8 cellular contexts compared by ENCODE assay signal in the genomic region with DNA sequence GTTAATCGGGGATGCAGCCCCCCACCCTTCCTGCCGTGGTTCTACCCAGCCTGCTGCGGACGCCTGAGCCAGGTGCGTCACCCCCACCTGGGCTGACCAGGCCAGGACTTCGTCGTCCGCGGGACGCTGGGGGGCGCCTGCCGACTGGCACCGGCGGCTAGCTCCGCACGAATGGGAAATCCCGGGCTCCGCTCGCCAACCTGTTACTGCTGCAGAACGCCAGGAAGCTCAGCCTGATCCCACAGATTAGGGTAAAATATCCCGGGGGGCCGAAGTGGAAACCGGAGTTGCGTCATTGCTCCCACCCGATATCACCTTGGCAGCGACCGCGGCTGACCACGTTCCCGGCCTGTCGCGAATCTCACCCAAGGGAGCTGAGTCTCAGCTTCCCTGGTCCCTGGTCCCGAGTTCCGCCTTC. TPM values are rescaled to one million over a fixed set of nuclear protein-coding genes. Genes with fewer than 3 reads are reported as not detected.
DNase-seq lines count a peak whose midpoint lies in the region; ATAC-seq and TF ChIP-seq lines count a peak whose summit lies in the region.

No MANE protein-coding gene starts in this region.

- peak in 1 of 11 experiments; percentile 0 for TF ChIP-seq CTCF in spleen (IDR thresholded peaks at IDR 0.05 in 8 of 11, conservative IDR thresholded peaks at IDR 0.05 in 3 of 11)

- TF ChIP-seq POLR2A in spleen (IDR thresholded peaks at IDR 0.05), result no peak

- peak overlapping the region; percentile 60 for H3K4me3 ChIP-seq in Jurkat, Clone E6-1 (ENCODE audit: low read length)
- H3K4me3 ChIP-seq in adipocyte (ENCODE audit: low read length) (peak overlapping the region; percentile 89), iPS-18a (ENCODE audit: low read length) (peak overlapping the region; percentile 67), spleen (peak overlapping the region; percentile 47 to 77 (median 56))

- H3K9ac ChIP-seq in adipocyte (ENCODE audit: low read length) (peak overlapping the region; percentile 39), iPS-18a (ENCODE audit: low read length) (peak overlapping the region; percentile 41)

- H3K27ac ChIP-seq in iPS-18a (ENCODE audit: low read length), result no peak overlapping the region
- H3K27ac ChIP-seq in spleen, result peak overlapping the region in 6 of 8 donors; percentile 65 to 91 (median 77)

- H3K4me1 ChIP-seq in adipocyte (ENCODE audit: control insufficient read depth, insufficient read depth, low read length) (peaks cover 53% of the 10 kb centered on the region), iPS-18a (ENCODE audit: control insufficient read depth, low read depth, low read length) (no peaks in the 10 kb centered on the region), spleen (peaks cover 27 to 57% (median 51%) of the 10 kb centered on the region in 6 donors)

- WGBS in spleen, 5 donors, result 2 to 6% (median 4%) methylated on average over 17 to 34 of the region's 34 CpGs

- peak; percentile 10 for ATAC-seq in GM21360 (IDR thresholded peaks at IDR 0.05; ENCODE audit: unreplicated experiment)

- H3K27me3 ChIP-seq in adipocyte (replicated peaks; ENCODE audit: control insufficient read depth, insufficient read depth, low read length), result no peaks in the 10 kb centered on the region
- H3K27me3 ChIP-seq in iPS-18a (ENCODE audit: control insufficient read depth, insufficient read depth, low read length), result peaks cover 61% of the 10 kb centered on the region
- peaks cover 0 to 55% (median 4%) of the 10 kb centered on the region in 7 donors for H3K27me3 ChIP-seq in spleen (replicated peaks in 1 of 7)

- DNase-seq in DMS53 (lab: John Stamatoyannopoulos, UW), result peak; percentile 98
- no peak for DNase-seq in Jurkat, Clone E6-1 (ENCODE audit: low read depth, low spot score)
- DNase-seq in adipocyte (ENCODE audit: low read depth), result peak; percentile 30
- peak; percentile 91 for DNase-seq in spleen
- no peak for DNase-seq in pons (ENCODE audit: low spot score)
- no peak for DNase-seq in KG1 (lab: John Stamatoyannopoulos, UW)

- H3K9me3 ChIP-seq in adipocyte (ENCODE audit: control insufficient read depth, low read length) (no peaks in the 10 kb centered on the region), iPS-18a (ENCODE audit: control insufficient read depth, low read depth, low read length) (no peaks in the 10 kb centered on the region), spleen (no peaks in the 10 kb centered on the region)

- intact Hi-C loops in spleen (cut with DNase I; ENCODE audit: low total_unique reads), result no loop called here

- H3K36me3 ChIP-seq in adipocyte (ENCODE audit: control insufficient read depth, insufficient read depth, low read length, severe bottlenecking) (peaks cover 2% of the 10 kb centered on the region), iPS-18a (ENCODE audit: control insufficient read depth, low read depth, low read length) (no peaks in the 10 kb centered on the region), spleen (no peaks in the 10 kb centered on the region)

RNA-seq across cellular contexts. Expression of a gene that starts 0.5 kb away (rescaled TPM):
- polyA plus RNA-seq in Jurkat, Clone E6-1 (2012; ENCODE audit: insufficient read depth, insufficient read length), result 1.9 TPM
- 10 to 100 TPM in 1 of 7 donors, 1 to 10 TPM in 6; 5.5 to 10.5 (median 6.4) TPM for total RNA-seq in spleen
- under 1 TPM; 0.70 to 0.89 (median 0.83) TPM for polyA plus RNA-seq in spleen

RNA-seq across cellular contexts. Expression of a gene that starts 58.1 kb away (rescaled TPM):
- polyA plus RNA-seq in Jurkat, Clone E6-1 (2012; ENCODE audit: insufficient read depth, insufficient read length), result 327 TPM
- total RNA-seq in spleen, result 100 to 1,000 TPM in 4 of 7 donors, 10 to 100 TPM in 3; 37.6 to 124 (median 109) TPM
- polyA plus RNA-seq in spleen, result 10 to 100 TPM; 30.1 to 49.1 (median 40.2) TPM

Comparison
In these comparisons a context has a peak if more than half of its experiments do, and no peak if none do; other contexts are left out.
1. DNase-seq: peak in DMS53 (single experiment), adipocyte (single experiment) and spleen (single experiment); none in Jurkat, Clone E6-1 (single experiment), pons (single experiment) and KG1 (single experiment).
2. Peak in every context shown above with its lines, with median percentiles within 50 percentile points of each other: H3K4me3 ChIP-seq.